ENCODE assay signal across 28 cellular contexts in the genomic region with DNA sequence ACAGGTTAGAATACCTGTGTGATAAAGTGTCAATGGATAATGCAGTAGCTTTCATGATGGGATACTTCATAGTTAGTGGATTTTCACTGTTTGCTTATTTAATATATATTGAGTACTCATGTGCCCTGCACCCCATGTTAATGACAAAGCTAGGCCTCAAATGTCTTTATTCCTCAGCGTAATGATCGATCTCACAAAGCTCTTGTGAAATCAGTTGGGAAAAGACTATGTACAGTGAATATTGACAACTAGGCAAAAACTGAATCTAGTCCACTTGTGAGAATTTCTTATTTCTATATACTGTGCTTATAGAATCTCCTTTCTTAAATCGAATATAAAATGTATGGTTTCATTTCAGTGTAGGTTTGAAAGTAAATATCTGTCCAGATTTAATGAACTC.
"Had no signal": no experiment of that assay in that cellular context is flagged by ENCODE, and none has a peak within 500 bp of the region (broad histone marks: within the 10 kb centered on the region; RNA-seq: fewer than 3 reads in every experiment).

No MANE protein-coding gene starts in this region.

- ATAC-seq: activated CD8-positive, alpha-beta T cell treated with anti-CD3 and anti-CD28 coated beads for 36 hours; activated T-cell treated with anti-CD3 and anti-CD28 coated beads, Interleukin-2, amount 50 U/mL, for 4 hours; activated T-helper 17 cell treated with anti-CD3 and anti-CD28 coated beads, Interleukin-2, amount 50 U/mL, for 72 hours; Panc1; SK-N-SH treated with all-trans-retinoic acid at 6 μM for 48 hours; T-cell had no signal

- H3K4me3 Mint-ChIP-seq: activated CD4-positive, alpha-beta T cell treated with anti-CD3 and anti-CD28 coated beads, Interleukin-2, amount 10 ng/mL, durations not matched to agents 7 days and 5 days; activated CD8-positive, alpha-beta T cell treated with anti-CD3 and anti-CD28 coated beads for 36 hours; activated naive CD8-positive, alpha-beta T cell treated with anti-CD3 and anti-CD28 coated beads for 36 hours; activated T-cell treated with anti-CD3 and anti-CD28 coated beads, Interleukin-2, amount 50 U/mL, for 4 hours; activated T-helper 17 cell treated with anti-CD3 and anti-CD28 coated beads, Interleukin-2, amount 50 U/mL, for 72 hours; T-cell had no signal

- H3K27ac Mint-ChIP-seq: activated CD8-positive, alpha-beta T cell treated with anti-CD3 and anti-CD28 coated beads for 36 hours; activated T-helper 17 cell treated with anti-CD3 and anti-CD28 coated beads, Interleukin-2, amount 50 U/mL, for 72 hours; T-cell had no signal

- H3K27me3 Mint-ChIP-seq: activated CD4-positive, alpha-beta T cell treated with anti-CD3 and anti-CD28 coated beads, Interleukin-2, amount 10 ng/mL, durations not matched to agents 7 days and 5 days; activated CD8-positive, alpha-beta T cell treated with anti-CD3 and anti-CD28 coated beads for 36 hours; activated naive CD8-positive, alpha-beta T cell treated with anti-CD3 and anti-CD28 coated beads for 36 hours; activated T-helper 17 cell treated with anti-CD3 and anti-CD28 coated beads, Interleukin-2, amount 50 U/mL, for 72 hours; T-cell had no signal

- H3K4me1 Mint-ChIP-seq: activated naive CD8-positive, alpha-beta T cell treated with anti-CD3 and anti-CD28 coated beads for 36 hours had no signal

- H3K9me3 Mint-ChIP-seq: activated CD4-positive, alpha-beta T cell treated with anti-CD3 and anti-CD28 coated beads, Interleukin-2, amount 10 ng/mL, durations not matched to agents 7 days and 5 days; activated CD8-positive, alpha-beta T cell treated with anti-CD3 and anti-CD28 coated beads for 36 hours; activated naive CD8-positive, alpha-beta T cell treated with anti-CD3 and anti-CD28 coated beads for 36 hours; activated T-cell treated with anti-CD3 and anti-CD28 coated beads, Interleukin-2, amount 50 U/mL, for 4 hours; activated T-helper 17 cell treated with anti-CD3 and anti-CD28 coated beads, Interleukin-2, amount 50 U/mL, for 72 hours; T-cell had no signal

- DNase-seq: activated CD4-positive, alpha-beta T cell treated with anti-CD3 and anti-CD28 coated beads, Interleukin-2, amount 10 ng/mL, durations not matched to agents 7 days and 5 days; activated CD8-positive, alpha-beta T cell treated with anti-CD3 and anti-CD28 coated beads for 36 hours; activated effector memory CD4-positive, alpha-beta T cell treated with anti-CD3 and anti-CD28 coated beads, Interleukin-2, amount 50 U/mL, for 16 hours; activated naive CD4-positive, alpha-beta T cell; activated naive CD4-positive, alpha-beta T cell treated with anti-CD3 and anti-CD28 coated beads, Interleukin-2, amount 50 U/mL, for 16 hours; activated naive CD8-positive, alpha-beta T cell treated with anti-CD3 and anti-CD28 coated beads for 36 hours; activated T-cell treated with anti-CD3 and anti-CD28 coated beads for 4 hours; activated T-cell treated with anti-CD3 and anti-CD28 coated beads, Interleukin-2, amount 50 U/mL, for 4 hours; amniotic stem cell; aorta; brain microvascular endothelial cell; central memory CD4-positive, alpha-beta T cell; Kasumi-1; KG1; MM.1S; NCI-H1092; NCI-H1436 treated with DMSO at 0.1 percent for 48 hours; NCI-H1694 treated with DMSO at 0.1 percent for 48 hours; NCI-H2029; NCI-H345; NCI-H524 treated with DMSO at 0.1 percent for 48 hours; SHP77; SJCRH30; T-cell; T1000 had no signal
